ENCODE assay signal across 8 cellular contexts in genomic region chr11:63567044-63567840, GRCh38. TPM values are rescaled to one million over a fixed set of nuclear protein-coding genes. Genes with fewer than 3 reads are reported as not detected.
DNase-seq lines count a peak whose midpoint lies in the region; ATAC-seq, FAIRE-seq and TF ChIP-seq lines count a peak whose summit lies in the region.

No MANE protein-coding gene starts in this region.

- DNase-seq in Caki2 (ENCODE audit: low read depth) (peak; percentile 98), GM20000 (ENCODE audit: low spot score) (peak; percentile 59), GM12878 (ENCODE audit: low read depth, low spot score) (peak; percentile 95), left lobe of liver (ENCODE audit: low spot score) (no peak), OCI-M2 (lab: John Stamatoyannopoulos, UW; ENCODE audit: unreplicated experiment) (no peak)
- peak; percentile 14 to 66 (median 59) for DNase-seq in stimulated activated naive CD4-positive, alpha-beta T cell (lab: John Stamatoyannopoulos, UW)

- no TSS peak for BruUV-seq in GM12878 (replicated peaks; lab: Mats Ljungman, UMichigan)

- H3K27me3 ChIP-seq in SU-DHL-6 (ENCODE audit: low read length), result no peaks in the 10 kb centered on the region
- H3K27me3 ChIP-seq in GM12878 (replicated peaks in 1 of 2; ENCODE audit: control insufficient read depth in 2 of 2, insufficient read depth in 2 of 2, low read length in 1 of 2), result no peaks in the 10 kb centered on the region

- in situ Hi-C loops in Caki2 (cut with HindIII; ENCODE audit: low pct_unique_long_range_greater_than_20kb, low sequenced_read_pairs), result no loop called here
- in situ Hi-C loops in GM12878 (cut with MboI), result no loop called here

- peak overlapping the region; percentile 75 for H3K27ac ChIP-seq in SU-DHL-6 (ENCODE audit: low read depth, low read length)
- peak overlapping the region; percentile 72 for H3K27ac ChIP-seq in GM12878 (ENCODE audit: control insufficient read depth, insufficient read depth)

- H3K4me2 ChIP-seq in SU-DHL-6 (ENCODE audit: low read depth, low read length, poor library complexity, severe bottlenecking), result peak overlapping the region; percentile 86
- peak overlapping the region; percentile 19 for H3K4me2 ChIP-seq in GM12878 (ENCODE audit: control insufficient read depth, insufficient read depth)

- no peak for TF ChIP-seq CTCF in GM20000 (IDR thresholded peaks at IDR 0.05; ENCODE audit: extremely low read depth, missing control alignments)
- no peak for TF ChIP-seq CTCF in SU-DHL-6 (IDR thresholded peaks at IDR 0.05; ENCODE audit: insufficient read depth, low read length, poor library complexity, severe bottlenecking)
- TF ChIP-seq CTCF in GM12878 (IDR thresholded peaks at IDR 0.05 in 2 of 3, conservative IDR thresholded peaks at IDR 0.05 in 1 of 3; ENCODE audit: control insufficient read depth in 2 of 3, extremely low read depth in 1 of 3, insufficient read depth in 1 of 3, low read depth in 3 of 3, low read length in 3 of 3), result no peak

- peak; percentile 92 to 99 for TF ChIP-seq EP300 in GM12878 (IDR thresholded peaks at IDR 0.05; ENCODE audit: borderline replicate concordance in 1 of 2, control insufficient read depth in 1 of 2, low read depth in 2 of 2, low read length in 2 of 2)

- SMC1A ChIA-PET in GM12878 (lab: Charles Lee; ENCODE audit: uncharacterized antibody, unreplicated experiment), result interaction anchor here (0.6 to 2.8 kb wide), 10 partner anchors 9 to 169 kb away, joined by 3 to 6 read pairs (median 3); partner anchors contain the start of gene PLAAT4

- RAD21 ChIA-PET in GM12878 (lab: Charles Lee; ENCODE audit: unreplicated experiment), result interaction anchor here (0.6 to 2.3 kb wide), 8 partner anchors 13 to 115 kb away, joined by 3 to 10 read pairs (median 6); partner anchors contain the start of gene PLAAT4

- H2AFZ ChIP-seq in SU-DHL-6 (ENCODE audit: low read depth, low read length, severe bottlenecking), result peak overlapping the region; percentile 3
- H2AFZ ChIP-seq in GM12878 (ENCODE audit: control insufficient read depth, low read depth, low read length), result peak overlapping the region; percentile 63; the same call in 1 of the 2 replicates

- peaks cover 56% of the 10 kb centered on the region for H3K4me1 ChIP-seq in GM12878 (ENCODE audit: control insufficient read depth, insufficient read depth, low read length)

- 0% methylated on average over 5 of the region's 5 CpGs for WGBS in GM12878 (ENCODE audit: insufficient coverage, insufficient replicate concordance, low lambda C conversion rate, missing lambda C conversion rate)

- CTCF ChIA-PET in GM12878 (lab: Yijun Ruan, JAX), result interaction anchor here (0.6 to 1.4 kb wide), 3 partner anchors 33 to 171 kb away, joined by 3 read pairs; no protein-coding TSS in a partner anchor

- H3K4me3 ChIP-seq in SU-DHL-6 (ENCODE audit: insufficient read depth, low read length, poor library complexity, severe bottlenecking) (peak overlapping the region; percentile 19), GM12878 (peak overlapping the region; percentile 28; the same call in 1 of the 2 replicates)

- no peaks in the 10 kb centered on the region for H3K36me3 ChIP-seq in SU-DHL-6 (ENCODE audit: low read length)
- H3K36me3 ChIP-seq in GM12878 (ENCODE audit: control insufficient read depth in 2 of 2, insufficient read depth in 2 of 2, low read length in 1 of 2), result no peaks in the 10 kb centered on the region

- no peak for TF ChIP-seq RAD21 in GM12878 (IDR thresholded peaks at IDR 0.05; ENCODE audit: insufficient read depth, low read depth, low read length)

- intact Hi-C loops in GM12878 (cut with micrococcal nuclease; ENCODE audit: unreplicated experiment), result loop anchor here (1.0 kb wide), 2 partner anchors 32 to 64 kb away; no protein-coding TSS in a partner anchor

- TF ChIP-seq POLR2A in GM12878 (IDR thresholded peaks at IDR 0.05; ENCODE audit: low read depth, low read length), result no peak

- H3K9me3 ChIP-seq in SU-DHL-6 (ENCODE audit: insufficient read depth, low read length) (no peaks in the 10 kb centered on the region), GM12878 (replicated peaks; ENCODE audit: control insufficient read depth, insufficient read depth, low read length) (no peaks in the 10 kb centered on the region)

- FAIRE-seq in GM12878 (lab: Jason Lieb, UNC), result peak; percentile 96

- no peaks in the 10 kb centered on the region for H4K20me1 ChIP-seq in SU-DHL-6 (ENCODE audit: low read depth, low read length)
- no peaks in the 10 kb centered on the region for H4K20me1 ChIP-seq in GM12878 (ENCODE audit: control insufficient read depth, insufficient read depth)

- H3K79me2 ChIP-seq in SU-DHL-6 (ENCODE audit: insufficient read depth, low read length) (no peaks in the 10 kb centered on the region), GM12878 (ENCODE audit: control insufficient read depth, insufficient read depth, low read length) (no peaks in the 10 kb centered on the region)

- 0 out of 2 replicates have a peak, but pooled peaks cover 5% of the 10 kb centered on the region for H3F3A ChIP-seq in SU-DHL-6 (ENCODE audit: insufficient read depth)

- no peaks in the 10 kb centered on the region for H3K9me2 ChIP-seq in SU-DHL-6 (replicated peaks; ENCODE audit: insufficient read depth, low read length)

- ATAC-seq in HG03565 (IDR thresholded peaks at IDR 0.05; ENCODE audit: unreplicated experiment) (peak; percentile 71), GM12878 (peak; percentile 87), left lobe of liver (peak; percentile 78)

- POLR2A ChIA-PET in GM12878 (lab: Charles Lee), result interaction anchor here (0.6 to 2.2 kb wide), 4 partner anchors 8 to 926 kb away, joined by 3 to 9 read pairs (median 3); partner anchors contain the start of gene PLAAT4

- 0 out of 2 replicates have a peak overlapping the region, but pooled peaks have one; percentile 8 for H3K9ac ChIP-seq in SU-DHL-6 (ENCODE audit: low read length)
- 0 out of 2 replicates have a peak overlapping the region, but pooled peaks have one; percentile 10 for H3K9ac ChIP-seq in GM12878 (ENCODE audit: control insufficient read depth, insufficient read depth, low read length)

RNA-seq across cellular contexts. Expression of gene PLAAT2, which starts 4.1 kb away (rescaled TPM):
- 3.4 TPM in 1 of 2 replicates, not detected in the other for total RNA-seq in Caki2 (2014; rRNA removed; shearing (Covaris generic); ENCODE audit: low replicate concordance)
- total RNA-seq in GM12878 (2013; cell fraction: nucleolus; rRNA removed), result 1.1 and 1.7 TPM in 2 replicates
- 8.2 and 8.5 TPM in 2 replicates for total RNA-seq in GM12878 (2014; rRNA removed)
- 8.2 and 8.6 TPM in 2 replicates for total RNA-seq in GM12878 (2014; rRNA removed; fragmentation: Illumina TruSeq; extraction: Trizol)
- 4.6 and 5.2 TPM in 2 replicates for total RNA-seq in GM12878 (2021)
- 21.4 TPM for polyA plus RNA-seq in GM12878 (2011; ENCODE audit: low read depth)
- polyA plus RNA-seq in GM12878 (2011; rRNA removed), result 2.5 and 4.6 TPM in 2 replicates
- polyA plus RNA-seq in GM12878 (2011; cell fraction: cytosol; rRNA removed), result 4.8 and 7.6 TPM in 2 replicates
- polyA plus RNA-seq in GM12878 (2011; cell fraction: nucleus; rRNA removed), result 2.0 and 2.5 TPM in 2 replicates
- polyA plus RNA-seq in GM12878 (2012), result 6.3 and 17.6 TPM in 2 replicates
- polyA plus RNA-seq in GM12878 (2014; fragmentation: Illumina TruSeq; extraction: Trizol), result 10.8 and 13.4 TPM in 2 replicates
- polyA plus RNA-seq in GM12878 (2014; fragmentation: Nextera tagmentation; extraction: Ambion mirVana), result 10 to 100 TPM; 15.7 to 25.9 TPM
- 10.9 and 11.5 TPM in 2 replicates for polyA plus RNA-seq in GM12878 (2014; rRNA removed)
- polyA plus RNA-seq in GM12878 (2016; fragmentation: Nextera tagmentation; extraction: Ambion mirVana), result 1 to 10 TPM; 5.6 to 5.9 TPM
- polyA minus RNA-seq in GM12878 (2011; rRNA and poly(A)+ RNA removed), result 1.8 and 3.9 TPM in 2 replicates
- not detected in 2 replicates for polyA minus RNA-seq in GM12878 (2011; cell fraction: cytosol; rRNA and poly(A)+ RNA removed)
- not detected in 2 replicates for polyA minus RNA-seq in GM12878 (2011; cell fraction: nucleus; rRNA and poly(A)+ RNA removed)
- 1.2 TPM for total RNA-seq in left lobe of liver

RNA-seq across cellular contexts. Expression of gene PLAAT4, which starts 30.6 kb away (rescaled TPM):
- 57.7 and 64.5 TPM in 2 replicates for total RNA-seq in Caki2 (2014; rRNA removed; shearing (Covaris generic); ENCODE audit: low replicate concordance)
- total RNA-seq in GM12878 (2013; cell fraction: nucleolus; rRNA removed), result 3.1 and 3.6 TPM in 2 replicates
- 12.3 and 13.0 TPM in 2 replicates for total RNA-seq in GM12878 (2014; rRNA removed)
- 11.3 and 13.4 TPM in 2 replicates for total RNA-seq in GM12878 (2014; rRNA removed; fragmentation: Illumina TruSeq; extraction: Trizol)
- 9.9 and 12.6 TPM in 2 replicates for total RNA-seq in GM12878 (2021)
- polyA plus RNA-seq in GM12878 (2011; ENCODE audit: low read depth), result 23.0 TPM
- polyA plus RNA-seq in GM12878 (2011; rRNA removed), result 8.1 and 15.5 TPM in 2 replicates
- 14.9 and 15.1 TPM in 2 replicates for polyA plus RNA-seq in GM12878 (2011; cell fraction: cytosol; rRNA removed)
- polyA plus RNA-seq in GM12878 (2011; cell fraction: nucleus; rRNA removed), result 5.3 and 6.3 TPM in 2 replicates
- 21.2 and 23.6 TPM in 2 replicates for polyA plus RNA-seq in GM12878 (2012)
- 11.8 and 12.2 TPM in 2 replicates for polyA plus RNA-seq in GM12878 (2014; fragmentation: Illumina TruSeq; extraction: Trizol)
- 10 to 100 TPM; 23.7 to 34.3 TPM for polyA plus RNA-seq in GM12878 (2014; fragmentation: Nextera tagmentation; extraction: Ambion mirVana)
- 13.3 and 13.5 TPM in 2 replicates for polyA plus RNA-seq in GM12878 (2014; rRNA removed)
- 1 to 10 TPM; 6.0 to 7.1 TPM for polyA plus RNA-seq in GM12878 (2016; fragmentation: Nextera tagmentation; extraction: Ambion mirVana)
- 5.6 and 7.2 TPM in 2 replicates for polyA minus RNA-seq in GM12878 (2011; rRNA and poly(A)+ RNA removed)
- 1.8 and 4.1 TPM in 2 replicates for polyA minus RNA-seq in GM12878 (2011; cell fraction: cytosol; rRNA and poly(A)+ RNA removed)
- 0.48 and 1.1 TPM in 2 replicates for polyA minus RNA-seq in GM12878 (2011; cell fraction: nucleus; rRNA and poly(A)+ RNA removed)
- 47.6 TPM for total RNA-seq in left lobe of liver

RNA-seq across cellular contexts. Expression of gene PLAAT3, which starts 47.0 kb away (rescaled TPM):
- total RNA-seq in Caki2 (2014; rRNA removed; shearing (Covaris generic); ENCODE audit: low replicate concordance), result 163 and 198 TPM in 2 replicates
- 2.5 and 2.9 TPM in 2 replicates for total RNA-seq in GM12878 (2013; cell fraction: nucleolus; rRNA removed)
- total RNA-seq in GM12878 (2014; rRNA removed) (11.3 and 12.5 TPM in 2 replicates), GM12878 (2014; rRNA removed; fragmentation: Illumina TruSeq; extraction: Trizol) (7.0 and 8.1 TPM in 2 replicates), GM12878 (2021) (13.3 and 15.4 TPM in 2 replicates), left lobe of liver (74.6 TPM)
- polyA plus RNA-seq in GM12878 (2011; ENCODE audit: low read depth), result 7.5 TPM
- polyA plus RNA-seq in GM12878 (2011; rRNA removed) (3.2 and 4.8 TPM in 2 replicates), GM12878 (2014; fragmentation: Illumina TruSeq; extraction: Trizol) (6.4 and 9.2 TPM in 2 replicates), GM12878 (2014; fragmentation: Nextera tagmentation; extraction: Ambion mirVana) (10 to 100 TPM; 31.6 to 37.0 TPM), GM12878 (2014; rRNA removed) (18.0 and 18.9 TPM in 2 replicates), GM12878 (2016; fragmentation: Nextera tagmentation; extraction: Ambion mirVana) (10 to 100 TPM; 16.4 to 19.9 TPM)
- polyA plus RNA-seq in GM12878 (2011; cell fraction: cytosol; rRNA removed), result 6.0 and 6.3 TPM in 2 replicates
- 2.4 and 2.7 TPM in 2 replicates for polyA plus RNA-seq in GM12878 (2011; cell fraction: nucleus; rRNA removed)
- polyA plus RNA-seq in GM12878 (2012), result 7.2 and 7.7 TPM in 2 replicates
- 6.4 and 8.2 TPM in 2 replicates for polyA minus RNA-seq in GM12878 (2011; rRNA and poly(A)+ RNA removed)
- 1.8 TPM in 1 of 2 replicates, not detected in the other for polyA minus RNA-seq in GM12878 (2011; cell fraction: cytosol; rRNA and poly(A)+ RNA removed)
- 0.73 and 1.1 TPM in 2 replicates for polyA minus RNA-seq in GM12878 (2011; cell fraction: nucleus; rRNA and poly(A)+ RNA removed)

Comparison
In these comparisons a context has a peak if more than half of its experiments do, and no peak if none do; other contexts are left out.
1. DNase-seq: peak in Caki2 (single experiment), GM20000 (single experiment), GM12878 (single experiment) and stimulated activated naive CD4-positive, alpha-beta T cell (6 of 6); none in left lobe of liver (single experiment) and OCI-M2 (single experiment).
2. Peak in every context shown above with its lines, with median percentiles within 50 percentile points of each other: ATAC-seq.